Comparison of ENCODE assay signal across 1 cellular context in the genomic region with DNA sequence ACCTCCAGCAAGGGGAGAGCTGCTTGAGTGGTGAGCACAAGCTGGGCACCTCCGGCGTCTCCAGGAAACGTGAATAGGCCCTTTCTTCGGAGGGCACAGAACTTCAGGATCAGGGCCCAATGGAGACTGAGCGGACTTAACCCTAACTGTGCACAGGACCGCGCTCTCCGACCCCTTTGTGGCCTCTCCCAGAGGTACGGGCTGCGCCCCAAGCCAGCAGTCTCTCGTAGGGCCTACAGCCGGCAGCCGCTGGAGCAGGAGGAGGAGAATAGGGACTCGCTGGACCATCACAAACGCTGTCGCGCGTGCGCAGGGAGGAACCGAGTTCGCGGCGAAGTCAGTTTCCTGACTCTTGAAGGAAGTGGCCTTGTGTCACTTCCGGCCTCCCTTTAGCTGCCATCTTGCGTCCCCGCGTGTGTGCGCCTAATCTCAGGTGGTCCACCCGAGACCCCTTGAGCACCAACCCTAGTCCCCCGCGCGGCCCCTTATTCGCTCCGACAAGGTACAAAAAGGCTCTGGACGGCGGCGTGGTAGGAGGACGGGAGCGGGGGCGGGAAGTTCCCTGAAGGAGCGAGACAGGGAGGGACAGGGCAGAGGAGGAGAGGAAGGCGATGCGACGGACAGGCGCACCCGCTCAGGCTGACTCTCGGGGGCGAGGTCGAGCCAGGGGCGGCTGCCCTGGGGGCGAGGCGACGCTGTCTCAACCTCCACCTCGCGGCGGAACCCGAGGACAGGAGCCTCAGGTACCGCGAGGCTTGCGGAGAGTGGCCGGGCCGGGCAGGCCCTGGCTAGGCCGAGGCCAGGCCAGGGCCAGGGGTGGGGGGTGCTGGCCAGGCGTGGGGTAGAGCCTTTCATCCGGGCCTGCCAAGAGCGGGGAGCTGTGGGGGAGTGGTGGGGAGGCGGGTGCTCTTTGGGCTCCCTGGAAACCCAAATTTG.
TF ChIP-seq lines count a peak whose summit lies in the region.

A gene (plus strand): TSS at position 386 of the 936 bp plus-strand sequence. CDS start 226 bp downstream, at position 612.

TF ChIP-seq in WTC11, 78 proteins besides CTCF, POLR2A, EP300 and RAD21 (continued from another document and continues in another):
- TF ChIP-seq ZNF423 (CRISPR knock-in tag; IDR thresholded peaks at IDR 0.05) = no peak
- no peak for TF ChIP-seq NR3C1 (CRISPR knock-in tag; conservative IDR thresholded peaks at IDR 0.05; ENCODE audit: low read depth)
- no peak for TF ChIP-seq ELF4 (CRISPR knock-in tag; IDR thresholded peaks at IDR 0.05; ENCODE audit: low read depth)
- TF ChIP-seq RORB (CRISPR knock-in tag; IDR thresholded peaks at IDR 0.05) = no peak
- TF ChIP-seq RELA (CRISPR knock-in tag; IDR thresholded peaks at IDR 0.05; ENCODE audit: borderline replicate concordance) = peak; percentile 88; the same call in 1 of the 2 replicates
- TF ChIP-seq SMAD3 (CRISPR knock-in tag; IDR thresholded peaks at IDR 0.05; ENCODE audit: borderline replicate concordance) = no peak
- TF ChIP-seq EMX1 (CRISPR knock-in tag; IDR thresholded peaks at IDR 0.05) = no peak
- no peak for TF ChIP-seq FOXJ3 (CRISPR knock-in tag; IDR thresholded peaks at IDR 0.05; ENCODE audit: borderline replicate concordance)
- no peak for TF ChIP-seq IRF2 (CRISPR knock-in tag; IDR thresholded peaks at IDR 0.05; ENCODE audit: borderline replicate concordance, low read depth)
- no peak for TF ChIP-seq HMGA2 (CRISPR knock-in tag; IDR thresholded peaks at IDR 0.05)
- TF ChIP-seq, protein P1, sequence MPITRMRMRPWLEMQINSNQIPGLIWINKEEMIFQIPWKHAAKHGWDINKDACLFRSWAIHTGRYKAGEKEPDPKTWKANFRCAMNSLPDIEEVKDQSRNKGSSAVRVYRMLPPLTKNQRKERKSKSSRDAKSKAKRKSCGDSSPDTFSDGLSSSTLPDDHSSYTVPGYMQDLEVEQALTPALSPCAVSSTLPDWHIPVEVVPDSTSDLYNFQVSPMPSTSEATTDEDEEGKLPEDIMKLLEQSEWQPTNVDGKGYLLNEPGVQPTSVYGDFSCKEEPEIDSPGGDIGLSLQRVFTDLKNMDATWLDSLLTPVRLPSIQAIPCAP (CRISPR knock-in tag; IDR thresholded peaks at IDR 0.05) = peak; percentile 77; the same call in 1 of the 2 replicates
- TF ChIP-seq, protein P2, sequence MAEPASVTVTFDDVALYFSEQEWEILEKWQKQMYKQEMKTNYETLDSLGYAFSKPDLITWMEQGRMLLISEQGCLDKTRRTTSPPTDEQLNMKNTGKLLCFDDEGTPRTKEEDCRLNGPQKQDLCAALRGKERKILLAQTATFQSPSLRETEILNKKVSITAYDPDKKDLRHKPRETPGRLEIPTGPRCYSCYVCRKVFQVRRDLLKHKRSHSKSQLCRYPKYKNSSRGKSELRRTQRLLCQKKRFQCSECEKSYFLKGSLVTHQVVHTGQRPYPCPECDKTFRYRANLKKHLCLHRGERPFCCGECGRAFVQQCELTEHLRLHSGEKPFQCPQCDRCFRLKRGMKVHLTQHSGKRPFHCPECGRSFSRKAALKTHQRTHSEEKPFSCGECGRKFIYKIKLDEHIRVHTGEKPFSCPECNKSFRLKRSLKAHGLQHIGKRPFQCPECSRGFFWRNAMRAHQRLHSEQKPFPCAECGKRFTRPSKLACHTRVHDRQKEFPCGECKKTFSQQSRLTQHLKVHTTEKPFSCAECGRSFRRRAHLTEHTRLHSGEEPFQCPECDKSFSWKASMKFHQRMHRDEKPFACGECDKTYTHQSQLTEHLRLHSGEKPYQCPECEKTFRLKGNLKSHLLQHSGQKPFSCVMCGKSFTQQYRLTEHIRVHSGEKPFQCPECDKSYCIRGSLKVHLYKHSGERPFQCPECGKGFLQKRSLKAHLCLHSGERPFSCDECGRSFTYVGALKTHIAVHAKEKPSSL (CRISPR knock-in tag; conservative IDR thresholded peaks at IDR 0.05) = no peak
- TF ChIP-seq ZNF317 (CRISPR knock-in tag; IDR thresholded peaks at IDR 0.05; ENCODE audit: borderline replicate concordance, low read depth) = no peak
- TF ChIP-seq, protein P3, sequence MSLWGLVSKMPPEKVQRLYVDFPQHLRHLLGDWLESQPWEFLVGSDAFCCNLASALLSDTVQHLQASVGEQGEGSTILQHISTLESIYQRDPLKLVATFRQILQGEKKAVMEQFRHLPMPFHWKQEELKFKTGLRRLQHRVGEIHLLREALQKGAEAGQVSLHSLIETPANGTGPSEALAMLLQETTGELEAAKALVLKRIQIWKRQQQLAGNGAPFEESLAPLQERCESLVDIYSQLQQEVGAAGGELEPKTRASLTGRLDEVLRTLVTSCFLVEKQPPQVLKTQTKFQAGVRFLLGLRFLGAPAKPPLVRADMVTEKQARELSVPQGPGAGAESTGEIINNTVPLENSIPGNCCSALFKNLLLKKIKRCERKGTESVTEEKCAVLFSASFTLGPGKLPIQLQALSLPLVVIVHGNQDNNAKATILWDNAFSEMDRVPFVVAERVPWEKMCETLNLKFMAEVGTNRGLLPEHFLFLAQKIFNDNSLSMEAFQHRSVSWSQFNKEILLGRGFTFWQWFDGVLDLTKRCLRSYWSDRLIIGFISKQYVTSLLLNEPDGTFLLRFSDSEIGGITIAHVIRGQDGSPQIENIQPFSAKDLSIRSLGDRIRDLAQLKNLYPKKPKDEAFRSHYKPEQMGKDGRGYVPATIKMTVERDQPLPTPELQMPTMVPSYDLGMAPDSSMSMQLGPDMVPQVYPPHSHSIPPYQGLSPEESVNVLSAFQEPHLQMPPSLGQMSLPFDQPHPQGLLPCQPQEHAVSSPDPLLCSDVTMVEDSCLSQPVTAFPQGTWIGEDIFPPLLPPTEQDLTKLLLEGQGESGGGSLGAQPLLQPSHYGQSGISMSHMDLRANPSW (CRISPR knock-in tag; conservative IDR thresholded peaks at IDR 0.05; ENCODE audit: low read depth) = no peak
- no peak for TF ChIP-seq TEAD4 (CRISPR knock-in tag; IDR thresholded peaks at IDR 0.05)
- TF ChIP-seq, protein P4, sequence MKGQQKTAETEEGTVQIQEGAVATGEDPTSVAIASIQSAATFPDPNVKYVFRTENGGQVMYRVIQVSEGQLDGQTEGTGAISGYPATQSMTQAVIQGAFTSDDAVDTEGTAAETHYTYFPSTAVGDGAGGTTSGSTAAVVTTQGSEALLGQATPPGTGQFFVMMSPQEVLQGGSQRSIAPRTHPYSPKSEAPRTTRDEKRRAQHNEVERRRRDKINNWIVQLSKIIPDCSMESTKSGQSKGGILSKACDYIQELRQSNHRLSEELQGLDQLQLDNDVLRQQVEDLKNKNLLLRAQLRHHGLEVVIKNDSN (CRISPR knock-in tag; IDR thresholded peaks at IDR 0.05) = no peak
- 0 out of 2 replicates have a peak, but pooled peaks have one; percentile 2 for TF ChIP-seq ZNF121 (CRISPR knock-in tag; IDR thresholded peaks at IDR 0.05)
- 0 out of 2 replicates have a peak, but pooled peaks have one; percentile 48 for TF ChIP-seq GABPB1 (CRISPR knock-in tag; IDR thresholded peaks at IDR 0.05)
- peak; percentile 96; the same call in 1 of the 2 replicates for TF ChIP-seq KAT7 (CRISPR knock-in tag; IDR thresholded peaks at IDR 0.05; ENCODE audit: borderline replicate concordance)
- TF ChIP-seq, protein P5, sequence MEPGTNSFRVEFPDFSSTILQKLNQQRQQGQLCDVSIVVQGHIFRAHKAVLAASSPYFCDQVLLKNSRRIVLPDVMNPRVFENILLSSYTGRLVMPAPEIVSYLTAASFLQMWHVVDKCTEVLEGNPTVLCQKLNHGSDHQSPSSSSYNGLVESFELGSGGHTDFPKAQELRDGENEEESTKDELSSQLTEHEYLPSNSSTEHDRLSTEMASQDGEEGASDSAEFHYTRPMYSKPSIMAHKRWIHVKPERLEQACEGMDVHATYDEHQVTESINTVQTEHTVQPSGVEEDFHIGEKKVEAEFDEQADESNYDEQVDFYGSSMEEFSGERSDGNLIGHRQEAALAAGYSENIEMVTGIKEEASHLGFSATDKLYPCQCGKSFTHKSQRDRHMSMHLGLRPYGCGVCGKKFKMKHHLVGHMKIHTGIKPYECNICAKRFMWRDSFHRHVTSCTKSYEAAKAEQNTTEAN (CRISPR knock-in tag; IDR thresholded peaks at IDR 0.05) = no peak
- TF ChIP-seq, protein P6, sequence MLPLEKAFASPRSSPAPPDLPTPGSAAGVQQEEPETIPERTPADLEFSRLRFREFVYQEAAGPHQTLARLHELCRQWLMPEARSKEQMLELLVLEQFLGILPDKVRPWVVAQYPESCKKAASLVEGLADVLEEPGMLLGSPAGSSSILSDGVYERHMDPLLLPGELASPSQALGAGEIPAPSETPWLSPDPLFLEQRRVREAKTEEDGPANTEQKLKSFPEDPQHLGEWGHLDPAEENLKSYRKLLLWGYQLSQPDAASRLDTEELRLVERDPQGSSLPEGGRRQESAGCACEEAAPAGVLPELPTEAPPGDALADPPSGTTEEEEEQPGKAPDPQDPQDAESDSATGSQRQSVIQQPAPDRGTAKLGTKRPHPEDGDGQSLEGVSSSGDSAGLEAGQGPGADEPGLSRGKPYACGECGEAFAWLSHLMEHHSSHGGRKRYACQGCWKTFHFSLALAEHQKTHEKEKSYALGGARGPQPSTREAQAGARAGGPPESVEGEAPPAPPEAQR (CRISPR knock-in tag; IDR thresholded peaks at IDR 0.05) = no peak
- TF ChIP-seq, protein P7, sequence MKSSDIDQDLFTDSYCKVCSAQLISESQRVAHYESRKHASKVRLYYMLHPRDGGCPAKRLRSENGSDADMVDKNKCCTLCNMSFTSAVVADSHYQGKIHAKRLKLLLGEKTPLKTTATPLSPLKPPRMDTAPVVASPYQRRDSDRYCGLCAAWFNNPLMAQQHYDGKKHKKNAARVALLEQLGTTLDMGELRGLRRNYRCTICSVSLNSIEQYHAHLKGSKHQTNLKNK (CRISPR knock-in tag; IDR thresholded peaks at IDR 0.05) = no peak
- TF ChIP-seq, protein P8, sequence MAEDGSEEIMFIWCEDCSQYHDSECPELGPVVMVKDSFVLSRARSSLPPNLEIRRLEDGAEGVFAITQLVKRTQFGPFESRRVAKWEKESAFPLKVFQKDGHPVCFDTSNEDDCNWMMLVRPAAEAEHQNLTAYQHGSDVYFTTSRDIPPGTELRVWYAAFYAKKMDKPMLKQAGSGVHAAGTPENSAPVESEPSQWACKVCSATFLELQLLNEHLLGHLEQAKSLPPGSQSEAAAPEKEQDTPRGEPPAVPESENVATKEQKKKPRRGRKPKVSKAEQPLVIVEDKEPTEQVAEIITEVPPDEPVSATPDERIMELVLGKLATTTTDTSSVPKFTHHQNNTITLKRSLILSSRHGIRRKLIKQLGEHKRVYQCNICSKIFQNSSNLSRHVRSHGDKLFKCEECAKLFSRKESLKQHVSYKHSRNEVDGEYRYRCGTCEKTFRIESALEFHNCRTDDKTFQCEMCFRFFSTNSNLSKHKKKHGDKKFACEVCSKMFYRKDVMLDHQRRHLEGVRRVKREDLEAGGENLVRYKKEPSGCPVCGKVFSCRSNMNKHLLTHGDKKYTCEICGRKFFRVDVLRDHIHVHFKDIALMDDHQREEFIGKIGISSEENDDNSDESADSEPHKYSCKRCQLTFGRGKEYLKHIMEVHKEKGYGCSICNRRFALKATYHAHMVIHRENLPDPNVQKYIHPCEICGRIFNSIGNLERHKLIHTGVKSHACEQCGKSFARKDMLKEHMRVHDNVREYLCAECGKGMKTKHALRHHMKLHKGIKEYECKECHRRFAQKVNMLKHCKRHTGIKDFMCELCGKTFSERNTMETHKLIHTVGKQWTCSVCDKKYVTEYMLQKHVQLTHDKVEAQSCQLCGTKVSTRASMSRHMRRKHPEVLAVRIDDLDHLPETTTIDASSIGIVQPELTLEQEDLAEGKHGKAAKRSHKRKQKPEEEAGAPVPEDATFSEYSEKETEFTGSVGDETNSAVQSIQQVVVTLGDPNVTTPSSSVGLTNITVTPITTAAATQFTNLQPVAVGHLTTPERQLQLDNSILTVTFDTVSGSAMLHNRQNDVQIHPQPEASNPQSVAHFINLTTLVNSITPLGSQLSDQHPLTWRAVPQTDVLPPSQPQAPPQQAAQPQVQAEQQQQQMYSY (CRISPR knock-in tag; IDR thresholded peaks at IDR 0.05) = no peak
- TF ChIP-seq MYBL2 (CRISPR knock-in tag; IDR thresholded peaks at IDR 0.05) = peak; percentile 36; the same call in 1 of the 2 replicates
- no peak for TF ChIP-seq ZNF232 (CRISPR knock-in tag; IDR thresholded peaks at IDR 0.05)
- TF ChIP-seq GTF2I (CRISPR knock-in tag; conservative IDR thresholded peaks at IDR 0.05) = no peak
- peak; percentile 80; the same call in 1 of the 2 replicates for TF ChIP-seq FOXP1 (CRISPR knock-in tag; IDR thresholded peaks at IDR 0.05; ENCODE audit: borderline replicate concordance)
- TF ChIP-seq, protein P9, sequence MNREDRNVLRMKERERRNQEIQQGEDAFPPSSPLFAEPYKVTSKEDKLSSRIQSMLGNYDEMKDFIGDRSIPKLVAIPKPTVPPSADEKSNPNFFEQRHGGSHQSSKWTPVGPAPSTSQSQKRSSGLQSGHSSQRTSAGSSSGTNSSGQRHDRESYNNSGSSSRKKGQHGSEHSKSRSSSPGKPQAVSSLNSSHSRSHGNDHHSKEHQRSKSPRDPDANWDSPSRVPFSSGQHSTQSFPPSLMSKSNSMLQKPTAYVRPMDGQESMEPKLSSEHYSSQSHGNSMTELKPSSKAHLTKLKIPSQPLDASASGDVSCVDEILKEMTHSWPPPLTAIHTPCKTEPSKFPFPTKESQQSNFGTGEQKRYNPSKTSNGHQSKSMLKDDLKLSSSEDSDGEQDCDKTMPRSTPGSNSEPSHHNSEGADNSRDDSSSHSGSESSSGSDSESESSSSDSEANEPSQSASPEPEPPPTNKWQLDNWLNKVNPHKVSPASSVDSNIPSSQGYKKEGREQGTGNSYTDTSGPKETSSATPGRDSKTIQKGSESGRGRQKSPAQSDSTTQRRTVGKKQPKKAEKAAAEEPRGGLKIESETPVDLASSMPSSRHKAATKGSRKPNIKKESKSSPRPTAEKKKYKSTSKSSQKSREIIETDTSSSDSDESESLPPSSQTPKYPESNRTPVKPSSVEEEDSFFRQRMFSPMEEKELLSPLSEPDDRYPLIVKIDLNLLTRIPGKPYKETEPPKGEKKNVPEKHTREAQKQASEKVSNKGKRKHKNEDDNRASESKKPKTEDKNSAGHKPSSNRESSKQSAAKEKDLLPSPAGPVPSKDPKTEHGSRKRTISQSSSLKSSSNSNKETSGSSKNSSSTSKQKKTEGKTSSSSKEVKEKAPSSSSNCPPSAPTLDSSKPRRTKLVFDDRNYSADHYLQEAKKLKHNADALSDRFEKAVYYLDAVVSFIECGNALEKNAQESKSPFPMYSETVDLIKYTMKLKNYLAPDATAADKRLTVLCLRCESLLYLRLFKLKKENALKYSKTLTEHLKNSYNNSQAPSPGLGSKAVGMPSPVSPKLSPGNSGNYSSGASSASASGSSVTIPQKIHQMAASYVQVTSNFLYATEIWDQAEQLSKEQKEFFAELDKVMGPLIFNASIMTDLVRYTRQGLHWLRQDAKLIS (CRISPR knock-in tag; IDR thresholded peaks at IDR 0.05; ENCODE audit: borderline replicate concordance) = peak; percentile 84; the same call in 1 of the 2 replicates
- TF ChIP-seq, protein P10, sequence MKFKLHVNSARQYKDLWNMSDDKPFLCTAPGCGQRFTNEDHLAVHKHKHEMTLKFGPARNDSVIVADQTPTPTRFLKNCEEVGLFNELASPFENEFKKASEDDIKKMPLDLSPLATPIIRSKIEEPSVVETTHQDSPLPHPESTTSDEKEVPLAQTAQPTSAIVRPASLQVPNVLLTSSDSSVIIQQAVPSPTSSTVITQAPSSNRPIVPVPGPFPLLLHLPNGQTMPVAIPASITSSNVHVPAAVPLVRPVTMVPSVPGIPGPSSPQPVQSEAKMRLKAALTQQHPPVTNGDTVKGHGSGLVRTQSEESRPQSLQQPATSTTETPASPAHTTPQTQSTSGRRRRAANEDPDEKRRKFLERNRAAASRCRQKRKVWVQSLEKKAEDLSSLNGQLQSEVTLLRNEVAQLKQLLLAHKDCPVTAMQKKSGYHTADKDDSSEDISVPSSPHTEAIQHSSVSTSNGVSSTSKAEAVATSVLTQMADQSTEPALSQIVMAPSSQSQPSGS (CRISPR knock-in tag; IDR thresholded peaks at IDR 0.05; ENCODE audit: borderline replicate concordance, low read depth) = no peak
- TF ChIP-seq, protein P11, sequence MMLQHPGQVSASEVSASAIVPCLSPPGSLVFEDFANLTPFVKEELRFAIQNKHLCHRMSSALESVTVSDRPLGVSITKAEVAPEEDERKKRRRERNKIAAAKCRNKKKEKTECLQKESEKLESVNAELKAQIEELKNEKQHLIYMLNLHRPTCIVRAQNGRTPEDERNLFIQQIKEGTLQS (CRISPR knock-in tag; conservative IDR thresholded peaks at IDR 0.05) = no peak
- no peak for TF ChIP-seq SMAD4 (CRISPR knock-in tag; IDR thresholded peaks at IDR 0.05)
- TF ChIP-seq NR1H2 (CRISPR knock-in tag; IDR thresholded peaks at IDR 0.05) = peak; percentile 54; the same call in 1 of the 2 replicates
